12 cellular contexts compared by ENCODE assay signal in genomic region chr15:68806220-68807105, GRCh38. TPM values are rescaled to one million over a fixed set of nuclear protein-coding genes. Genes with fewer than 3 reads are reported as not detected.
DNase-seq lines count a peak whose midpoint lies in the region; ATAC-seq and TF ChIP-seq lines count a peak whose summit lies in the region.
"Had no signal": no experiment of that assay in that cellular context is flagged by ENCODE, and none has a peak within 500 bp of the region (broad histone marks: within the 10 kb centered on the region; RNA-seq: fewer than 3 reads in every experiment).

No MANE protein-coding gene starts in this region.

- POLR2A ChIA-PET in CD4-positive, alpha-beta memory T cell (lab: Charles Lee; ENCODE audit: partially characterized antibody) = interaction anchor here (3.1 kb wide), 1 partner anchor 12 kb away, joined by 18 read pairs; no protein-coding TSS in a partner anchor

- H3K27me3 Mint-ChIP-seq in CD4-positive, alpha-beta memory T cell = no peaks in the 10 kb centered on the region

- intact Hi-C loops in CD4-positive, alpha-beta memory T cell (cut with micrococcal nuclease) = no loop called here
- intact Hi-C loops in posterior cingulate gyrus (cut with DNase I) = no loop called here

- H3K4me3 ChIP-seq in CD4-positive, alpha-beta memory T cell (ENCODE audit: low read length in 2 of 2) = no peak overlapping the region
- H3K4me3 ChIP-seq in brain microvascular endothelial cell (ENCODE audit: low read depth, low read length) = no peak overlapping the region
- H3K4me3 ChIP-seq: breast epithelium had no signal

- ATAC-seq in GM19397 (IDR thresholded peaks at IDR 0.05; ENCODE audit: unreplicated experiment) = no peak

- peak overlapping the region in 2 of 8 donors; percentile 11 to 24 for H3K4me3 Mint-ChIP-seq in CD4-positive, alpha-beta memory T cell
- H3K4me3 Mint-ChIP-seq: T-helper 2 cell treated with Interferon-gamma antibody and Interleukin-4, amounts not matched to agents 5 μg/mL and 100 μg/mL, for 36 hours had no signal

- CTCF ChIA-PET in CD4-positive, alpha-beta memory T cell (lab: Charles Lee; ENCODE audit: partially characterized antibody) = interaction anchor here (1.6 to 2.4 kb wide), 3 partner anchors 10 to 22 kb away, joined by 4 to 7 read pairs (median 6); no protein-coding TSS in a partner anchor

- peaks cover 0 to 2% (median 0%) of the 10 kb centered on the region in 8 donors for H3K9me3 Mint-ChIP-seq in CD4-positive, alpha-beta memory T cell
- H3K9me3 Mint-ChIP-seq: T-helper 2 cell treated with Interferon-gamma antibody and Interleukin-4, amounts not matched to agents 5 μg/mL and 100 μg/mL, for 36 hours had no signal

- no peak overlapping the region for H3K27ac ChIP-seq in CD4-positive, alpha-beta memory T cell (ENCODE audit: low read depth, low read length)
- H3K27ac ChIP-seq in layer of hippocampus (ENCODE audit: low read depth, low read length) = peak overlapping the region; percentile 64
- H3K27ac ChIP-seq in brain microvascular endothelial cell = no peak overlapping the region
- H3K27ac ChIP-seq: breast epithelium had no signal

- DNase-seq in CD4-positive, alpha-beta memory T cell = no peak
- DNase-seq in anterior cingulate cortex (lab: John Stamatoyannopoulos, UW) = peak in 38 of 58 donors; percentile 8 to 87 (median 53)
- peak in 7 of 10 donors; percentile 49 to 96 (median 72) for DNase-seq in posterior cingulate gyrus
- no peak for DNase-seq in retina
- DNase-seq in HPDE6-E6E7 (ENCODE audit: extremely low spot score) = no peak
- no peak for DNase-seq in brain microvascular endothelial cell
- DNase-seq: NCI-H1092 treated with DMSO at 0.1 percent for 48 hours; stimulated activated CD4-positive, alpha-beta T cell treated with anti-CD3 and anti-CD28 coated beads, Interleukin-12 subunit alpha, Interleukin-12 subunit beta, amount 100 ng/mL, for 4 hours had no signal

- peaks cover 82% of the 10 kb centered on the region for H3K4me1 ChIP-seq in CD4-positive, alpha-beta memory T cell (ENCODE audit: insufficient read depth, low read length)
- H3K4me1 ChIP-seq: breast epithelium had no signal

- H3K36me3 Mint-ChIP-seq in CD4-positive, alpha-beta memory T cell = peaks cover 16 to 41% of the 10 kb centered on the region in 2 donors

- no peaks in the 10 kb centered on the region for H3K27me3 ChIP-seq in CD4-positive, alpha-beta memory T cell (ENCODE audit: insufficient read depth, low read length)
- H3K27me3 ChIP-seq in layer of hippocampus (ENCODE audit: control insufficient read depth, insufficient read depth, low read length) (no peaks in the 10 kb centered on the region), brain microvascular endothelial cell (replicated peaks) (no peaks in the 10 kb centered on the region)
- H3K27me3 ChIP-seq: breast epithelium had no signal

- no peaks in the 10 kb centered on the region for H3K36me3 ChIP-seq in CD4-positive, alpha-beta memory T cell (ENCODE audit: insufficient read depth, low read length)
- no peaks in the 10 kb centered on the region for H3K36me3 ChIP-seq in brain microvascular endothelial cell (replicated peaks)
- H3K36me3 ChIP-seq: breast epithelium had no signal

- in situ Hi-C loops in brain microvascular endothelial cell (cut with HindIII; ENCODE audit: low pct_ligation_motif_present, low sequenced_read_pairs) = no loop called here

- peak overlapping the region in 4 of 7 donors; percentile 7 to 81 (median 74) for H3K27ac Mint-ChIP-seq in CD4-positive, alpha-beta memory T cell
- H3K27ac Mint-ChIP-seq: T-helper 2 cell treated with Interferon-gamma antibody and Interleukin-4, amounts not matched to agents 5 μg/mL and 100 μg/mL, for 36 hours had no signal

- no peak for TF ChIP-seq CTCF in brain microvascular endothelial cell (IDR thresholded peaks at IDR 0.05; ENCODE audit: low read depth, low read length, missing control alignments)

- peaks cover 58 to 94% (median 76%) of the 10 kb centered on the region in 4 donors for H3K4me1 Mint-ChIP-seq in CD4-positive, alpha-beta memory T cell

- H3K9me3 ChIP-seq in CD4-positive, alpha-beta memory T cell (ENCODE audit: control insufficient read depth in 1 of 2, low read length in 2 of 2) = no peaks in the 10 kb centered on the region
- H3K9me3 ChIP-seq: breast epithelium had no signal

RNA-seq across cellular contexts. Expression of gene ANP32A, which starts 14.2 kb away (rescaled TPM):
- total RNA-seq in CD4-positive, alpha-beta memory T cell = 100 to 1,000 TPM; 134 TPM
- polyA plus RNA-seq in CD4-positive, alpha-beta memory T cell = 10 to 100 TPM; 52.7 to 64.5 TPM

Comparison
In these comparisons a context has a peak if more than half of its experiments do, and no peak if none do; other contexts are left out.
1. DNase-seq: peak in anterior cingulate cortex (38 of 58) and posterior cingulate gyrus (7 of 10); none in CD4-positive, alpha-beta memory T cell (0 of 5), retina (single experiment), HPDE6-E6E7 (single experiment) and brain microvascular endothelial cell (single experiment).